Comparison of ENCODE assay signal across 10 cellular contexts in genomic region chr13:33258437-33259193, GRCh38. TPM values are rescaled to one million over a fixed set of nuclear protein-coding genes. Genes with fewer than 3 reads are reported as not detected.
A peak's percentile ranks its signal among the peaks of the same experiment; 100 is the strongest.
DNase-seq lines count a peak whose midpoint lies in the region; ATAC-seq and TF ChIP-seq lines count a peak whose summit lies in the region.
"Had no signal": no experiment of that assay in that cellular context is flagged by ENCODE, and none has a peak within 500 bp of the region (broad histone marks: within the 10 kb centered on the region; RNA-seq: fewer than 3 reads in every experiment).

No MANE protein-coding gene starts in this region.

- H3K27ac Mint-ChIP-seq in WTC11, result peak overlapping the region; percentile 97
- no peak overlapping the region for H3K27ac Mint-ChIP-seq in activated CD4-positive, alpha-beta T cell treated with anti-CD3 and anti-CD28 coated beads, Interleukin-2, amount 10 ng/mL, durations not matched to agents 24 days and 14 days
- H3K27ac Mint-ChIP-seq: dendritic cell treated with granulocyte-macrophage colony-stimulating factor and Interleukin-4, amounts not matched to agents 40 ng/mL and 50 ng/mL, for 4 days had no signal

- H3K27ac ChIP-seq in muscle layer of duodenum (ENCODE audit: low read length) (peak overlapping the region; percentile 61), uterus (peak overlapping the region; percentile 57 to 62)
- H3K27ac ChIP-seq: neutrophil had no signal

- H3K27me3 Mint-ChIP-seq in WTC11 (ENCODE audit: low read depth), result no peaks in the 10 kb centered on the region
- H3K27me3 Mint-ChIP-seq in activated CD4-positive, alpha-beta T cell treated with anti-CD3 and anti-CD28 coated beads, Interleukin-2, amount 10 ng/mL, durations not matched to agents 24 days and 14 days, result no peaks in the 10 kb centered on the region
- H3K27me3 Mint-ChIP-seq: dendritic cell treated with granulocyte-macrophage colony-stimulating factor and Interleukin-4, amounts not matched to agents 40 ng/mL and 50 ng/mL, for 4 days had no signal

- H3K9me3 ChIP-seq in muscle layer of duodenum (ENCODE audit: control insufficient read depth in 1 of 2, low read length in 2 of 2) (no peaks in the 10 kb centered on the region), uterus (no peaks in the 10 kb centered on the region)
- H3K9me3 ChIP-seq: neutrophil had no signal

- H3K4me1 ChIP-seq in muscle layer of duodenum (ENCODE audit: control insufficient read depth in 1 of 2, insufficient read depth in 2 of 2, low read length in 2 of 2) (peaks cover 25 to 66% of the 10 kb centered on the region in 2 donors), uterus (peaks cover 0 to 7% of the 10 kb centered on the region in 2 donors)

- H3K36me3 ChIP-seq in muscle layer of duodenum (ENCODE audit: control insufficient read depth in 1 of 2, insufficient read depth in 2 of 2, low read length in 2 of 2) (no peaks in the 10 kb centered on the region), uterus (no peaks in the 10 kb centered on the region)
- H3K36me3 ChIP-seq: neutrophil had no signal

- H3K4me3 Mint-ChIP-seq in WTC11, result no peak overlapping the region
- no peak overlapping the region for H3K4me3 Mint-ChIP-seq in activated CD4-positive, alpha-beta T cell treated with anti-CD3 and anti-CD28 coated beads, Interleukin-2, amount 10 ng/mL, durations not matched to agents 24 days and 14 days
- H3K4me3 Mint-ChIP-seq: dendritic cell treated with granulocyte-macrophage colony-stimulating factor and Interleukin-4, amounts not matched to agents 40 ng/mL and 50 ng/mL, for 4 days had no signal

- CTCF ChIA-PET in WTC11 (lab: Charles Lee), result no interaction called here

- no peaks in the 10 kb centered on the region for H3K36me3 Mint-ChIP-seq in WTC11
- H3K36me3 Mint-ChIP-seq in activated CD4-positive, alpha-beta T cell treated with anti-CD3 and anti-CD28 coated beads, Interleukin-2, amount 10 ng/mL, durations not matched to agents 24 days and 14 days (ENCODE audit: low read depth), result no peaks in the 10 kb centered on the region

- TF ChIP-seq POLR2A in uterus (IDR thresholded peaks at IDR 0.05), result no peak

- no peak for ATAC-seq in WTC11
- no peak for ATAC-seq in GM19395 (IDR thresholded peaks at IDR 0.05; ENCODE audit: unreplicated experiment)
- no peak for ATAC-seq in GM21529 (IDR thresholded peaks at IDR 0.05; ENCODE audit: unreplicated experiment)

- POLR2A ChIA-PET in WTC11 (lab: Charles Lee), result no interaction called here

- DNase-seq in WTC11 (ENCODE audit: low spot score) (no peak), fibroblast of pulmonary artery (ENCODE audit: low read depth) (peak; percentile 81), uterus (peak in 1 of 2 donors; percentile 37)
- DNase-seq in activated CD4-positive, alpha-beta T cell treated with anti-CD3 and anti-CD28 coated beads, Interleukin-2, amount 10 ng/mL, durations not matched to agents 24 days and 14 days, result no peak
- DNase-seq: activated effector memory CD4-positive, alpha-beta T cell treated with anti-CD3 and anti-CD28 coated beads, Interleukin-2, amount 50 U/mL, for 16 hours had no signal

- H3K4me1 Mint-ChIP-seq in WTC11, result peaks cover 63% of the 10 kb centered on the region
- H3K4me1 Mint-ChIP-seq in activated CD4-positive, alpha-beta T cell treated with anti-CD3 and anti-CD28 coated beads, Interleukin-2, amount 10 ng/mL, durations not matched to agents 24 days and 14 days, result no peaks in the 10 kb centered on the region

- H3K27me3 ChIP-seq in muscle layer of duodenum (ENCODE audit: low read depth, low read length) (no peaks in the 10 kb centered on the region), uterus (no peaks in the 10 kb centered on the region)
- H3K27me3 ChIP-seq: neutrophil had no signal

- H3K4me3 ChIP-seq in fibroblast of pulmonary artery (replicated peaks; ENCODE audit: low read depth, low read length) (no peak overlapping the region), muscle layer of duodenum (ENCODE audit: low read depth in 1 of 2, low read length in 2 of 2) (no peak overlapping the region), uterus (no peak overlapping the region)

- no peaks in the 10 kb centered on the region for H3K9me3 Mint-ChIP-seq in WTC11
- peaks cover 4% of the 10 kb centered on the region for H3K9me3 Mint-ChIP-seq in activated CD4-positive, alpha-beta T cell treated with anti-CD3 and anti-CD28 coated beads, Interleukin-2, amount 10 ng/mL, durations not matched to agents 24 days and 14 days
- H3K9me3 Mint-ChIP-seq: dendritic cell treated with granulocyte-macrophage colony-stimulating factor and Interleukin-4, amounts not matched to agents 40 ng/mL and 50 ng/mL, for 4 days had no signal

- TF ChIP-seq CTCF in WTC11 (IDR thresholded peaks at IDR 0.05), result no peak
- TF ChIP-seq CTCF in fibroblast of pulmonary artery (IDR thresholded peaks at IDR 0.05; ENCODE audit: low read length, missing control alignments), result no peak
- no peak for TF ChIP-seq CTCF in uterus (IDR thresholded peaks at IDR 0.05)

- intact Hi-C loops in uterus (cut with DNase I; ENCODE audit: low total_unique reads), result no loop called here
- intact Hi-C loops in activated CD4-positive, alpha-beta T cell treated with anti-CD3 and anti-CD28 coated beads, Interleukin-2, amount 10 ng/mL, durations not matched to agents 24 days and 14 days (cut with micrococcal nuclease), result no loop called here

TF ChIP-seq in WTC11, 78 proteins besides CTCF, POLR2A, EP300 and RAD21:
- TF ChIP-seq IRF2 (CRISPR knock-in tag; IDR thresholded peaks at IDR 0.05; ENCODE audit: borderline replicate concordance, low read depth) (no peak), ZNF138 (CRISPR knock-in tag; conservative IDR thresholded peaks at IDR 0.05) (no peak), USF2 (CRISPR knock-in tag; IDR thresholded peaks at IDR 0.05) (no peak), ZNF317 (CRISPR knock-in tag; IDR thresholded peaks at IDR 0.05; ENCODE audit: borderline replicate concordance, low read depth) (no peak), TP53 (CRISPR knock-in tag; IDR thresholded peaks at IDR 0.05) (no peak), CDX4 (CRISPR knock-in tag; IDR thresholded peaks at IDR 0.05; ENCODE audit: borderline replicate concordance) (no peak), ZNF121 (CRISPR knock-in tag; IDR thresholded peaks at IDR 0.05) (no peak), MXD4 (CRISPR knock-in tag; IDR thresholded peaks at IDR 0.05; ENCODE audit: borderline replicate concordance) (no peak), JAZF1 (CRISPR knock-in tag; IDR thresholded peaks at IDR 0.05) (no peak), PRDM15 (CRISPR knock-in tag; IDR thresholded peaks at IDR 0.05) (no peak), ZSCAN18 (CRISPR knock-in tag; IDR thresholded peaks at IDR 0.05) (no peak)

RNA-seq across cellular contexts. Expression of gene STARD13, which starts 26.9 kb away (rescaled TPM):
- total RNA-seq in WTC11 (2021), result 4.0 to 4.4 TPM (median 4.2 TPM) in 3 replicates
- total RNA-seq in uterus, result 10 to 100 TPM; 36.8 to 65.6 (median 46.0) TPM
- 7.7 and 8.2 TPM in 2 replicates for total RNA-seq in activated CD4-positive, alpha-beta T cell treated with anti-CD3 and anti-CD28 coated beads, Interleukin-2, amount 10 ng/mL, durations not matched to agents 24 days and 14 days
